Comparison of ENCODE assay signal across 21 cellular contexts in the genomic region with DNA sequence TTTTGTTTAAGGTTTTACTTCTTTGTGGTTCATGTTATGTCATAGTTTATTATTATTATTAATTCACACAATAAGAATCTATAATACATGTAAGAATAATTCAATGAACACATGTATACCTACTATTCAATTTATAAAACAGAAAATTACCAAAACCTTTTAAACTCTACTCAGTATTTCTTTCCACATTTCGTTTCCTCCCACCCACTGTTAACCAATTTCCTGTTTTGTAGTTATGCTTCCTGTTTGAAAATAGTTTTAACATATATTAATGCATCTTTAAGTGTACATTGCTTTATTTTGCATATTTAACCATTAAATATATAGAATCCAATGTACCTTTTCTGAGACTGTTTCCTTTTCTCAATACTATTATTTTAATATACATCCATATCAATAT.
"Had no signal": no experiment of that assay in that cellular context is flagged by ENCODE, and none has a peak within 500 bp of the region (broad histone marks: within the 10 kb centered on the region; RNA-seq: fewer than 3 reads in every experiment).

No MANE protein-coding gene starts in this region.

- FAIRE-seq: islet of Langerhans had no signal

- H3K9me3 ChIP-seq: sigmoid colon, testis, upper lobe of right lung, vagina had no signal

- H3K4me1 ChIP-seq: heart left ventricle, right atrium auricular region, sigmoid colon, testis, tibial nerve, upper lobe of right lung, vagina had no signal

- ATAC-seq: heart left ventricle; left lobe of liver; naive thymus-derived CD4-positive, alpha-beta T cell; stimulated activated naive B cell treated with anti-CD40 and anti-IgM and Interleukin-4, amounts not matched to agents 10 μg/mL and 1 μg/mL and 100 μg/mL, for 72 hours; stimulated activated naive CD8-positive, alpha-beta T cell treated with anti-CD3 and anti-CD28 coated beads, Interleukin-15, amount 100 ng/mL, for 72 hours; upper lobe of right lung had no signal

- H3K4me3 ChIP-seq: heart left ventricle, right atrium auricular region, sigmoid colon, skin epidermis, testis, tibial nerve, upper lobe of right lung, vagina had no signal

- H3K36me3 ChIP-seq: heart left ventricle, right atrium auricular region, sigmoid colon, tibial nerve, upper lobe of right lung, vagina had no signal

- H3K27ac ChIP-seq: heart left ventricle, right atrium auricular region, sigmoid colon, skin epidermis, testis, tibial nerve, upper lobe of right lung, vagina had no signal

- H3K27me3 ChIP-seq: heart left ventricle, right atrium auricular region, sigmoid colon, testis, tibial nerve, upper lobe of right lung, vagina had no signal

- DNase-seq: effector CD4-positive, alpha-beta T cell; endodermal cell; foreskin melanocyte; heart left ventricle; hippocampal formation; mammary epithelial cell; naive thymus-derived CD4-positive, alpha-beta T cell; posterior cingulate gyrus; sigmoid colon; stimulated activated CD4-positive, alpha-beta T cell treated with anti-CD3 and anti-CD28 coated beads, Interleukin-2, amount 100 ng/mL, for 24 hours; stimulated activated CD4-positive, alpha-beta T cell treated with anti-CD3 and anti-CD28 coated beads, Interleukin-4, amount 100 ng/mL, for 4 hours; stimulated activated naive B cell treated with anti-CD40 and anti-IgM and Interleukin-4, amounts not matched to agents 10 μg/mL and 1 μg/mL and 100 μg/mL, for 72 hours; stimulated activated naive CD8-positive, alpha-beta T cell treated with anti-CD3 and anti-CD28 coated beads, Interleukin-15, amount 100 ng/mL, for 72 hours; testis; upper lobe of right lung had no signal
